18 cellular contexts compared by ENCODE assay signal in genomic region chr2:217261452-217261851, GRCh38.
DNase-seq lines count a peak whose midpoint lies in the region; ATAC-seq and TF ChIP-seq lines count a peak whose summit lies in the region.
"Had no signal": no experiment of that assay in that cellular context is flagged by ENCODE, and none has a peak within 500 bp of the region (broad histone marks: within the 10 kb centered on the region; RNA-seq: fewer than 3 reads in every experiment).

No MANE protein-coding gene starts in this region.

- DNase-seq in Daoy (ENCODE audit: low read depth): peak; percentile 7
- peak; percentile 67 for DNase-seq in NCI-H226
- DNase-seq in cardiac fibroblast (ENCODE audit: low read depth in 2 of 2): peak; percentile 54 to 61
- peak; percentile 84 for DNase-seq in non-pigmented ciliary epithelial cell (ENCODE audit: low read depth)
- DNase-seq in NCI-H2196 (lab: John Stamatoyannopoulos, UW; ENCODE audit: unreplicated experiment): no peak
- DNase-seq in GM10266 (ENCODE audit: extremely low spot score): no peak
- no peak for DNase-seq in stimulated activated CD8-positive, alpha-beta memory T cell treated with anti-CD3 and anti-CD28 coated beads, Interleukin-4, amount 100 ng/mL, for 48 hours
- DNase-seq: activated CD4-positive, alpha-beta T cell treated with anti-CD3 and anti-CD28 coated beads for 36 hours; activated effector memory CD4-positive, alpha-beta T cell treated with Interleukin-2 at 50 U/mL for 16 hours; amniotic stem cell; DMS79; gastrocnemius medialis; islet precursor cell; NCI-H1092; pancreas; spleen; stimulated activated naive CD4-positive, alpha-beta T cell had no signal

- no peak for ATAC-seq in SK-N-SH treated with all-trans-retinoic acid at 6 μM for 48 hours
- ATAC-seq: activated CD4-positive, alpha-beta T cell treated with anti-CD3 and anti-CD28 coated beads for 36 hours; gastrocnemius medialis; pancreas had no signal

- TF ChIP-seq CTCF in cardiac fibroblast (IDR thresholded peaks at IDR 0.05; ENCODE audit: low read depth, low read length): no peak
- no peak for TF ChIP-seq CTCF in GM10266 (IDR thresholded peaks at IDR 0.05; ENCODE audit: control insufficient read depth, insufficient read depth, low read depth, missing control alignments)

- no peak overlapping the region for H3K4me3 ChIP-seq in cardiac fibroblast (replicated peaks in 1 of 2; ENCODE audit: low read depth in 2 of 2, low read length in 2 of 2)
- H3K4me3 ChIP-seq: gastrocnemius medialis, pancreas, spleen had no signal

TF ChIP-seq in SK-N-SH treated with all-trans-retinoic acid at 6 μM for 48 hours, 23 proteins besides CTCF, POLR2A, EP300 and RAD21:
- TF ChIP-seq GLIS3 (CRISPR knock-in tag; IDR thresholded peaks at IDR 0.05): no peak
- no peak for TF ChIP-seq SNAI2 (CRISPR knock-in tag; IDR thresholded peaks at IDR 0.05)
- TF ChIP-seq ESRRG (CRISPR knock-in tag; IDR thresholded peaks at IDR 0.05): no peak
- no peak for TF ChIP-seq ZNF70 (CRISPR knock-in tag; IDR thresholded peaks at IDR 0.05)
- no peak for TF ChIP-seq POU6F1 (CRISPR knock-in tag; IDR thresholded peaks at IDR 0.05; ENCODE audit: borderline replicate concordance, low read depth)
- TF ChIP-seq TOX (CRISPR knock-in tag; IDR thresholded peaks at IDR 0.05; ENCODE audit: borderline replicate concordance): no peak
- TF ChIP-seq ZNF8 (CRISPR knock-in tag; IDR thresholded peaks at IDR 0.05): no peak
- no peak for TF ChIP-seq ZFP30 (CRISPR knock-in tag; IDR thresholded peaks at IDR 0.05)
- TF ChIP-seq CSDC2 (CRISPR knock-in tag; IDR thresholded peaks at IDR 0.05): no peak
- no peak for TF ChIP-seq RARB (CRISPR knock-in tag; IDR thresholded peaks at IDR 0.05)
- no peak for TF ChIP-seq ZFP3 (CRISPR knock-in tag; IDR thresholded peaks at IDR 0.05)
- no peak for TF ChIP-seq ARNTL (CRISPR knock-in tag; IDR thresholded peaks at IDR 0.05; ENCODE audit: borderline replicate concordance, low read depth)
- TF ChIP-seq TSHZ2 (CRISPR knock-in tag; IDR thresholded peaks at IDR 0.05): no peak
- no peak for TF ChIP-seq PPARA (CRISPR knock-in tag; IDR thresholded peaks at IDR 0.05; ENCODE audit: borderline replicate concordance)
- no peak for TF ChIP-seq BACH2 (CRISPR knock-in tag; IDR thresholded peaks at IDR 0.05; ENCODE audit: borderline replicate concordance)
- TF ChIP-seq CREB5 (CRISPR knock-in tag; IDR thresholded peaks at IDR 0.05; ENCODE audit: low read depth): no peak
- no peak for TF ChIP-seq PATZ1 (CRISPR knock-in tag; IDR thresholded peaks at IDR 0.05; ENCODE audit: borderline replicate concordance)
- no peak for TF ChIP-seq ZNF565 (CRISPR knock-in tag; conservative IDR thresholded peaks at IDR 0.05; ENCODE audit: low read depth)
- no peak for TF ChIP-seq TCF4 (CRISPR knock-in tag; IDR thresholded peaks at IDR 0.05; ENCODE audit: borderline replicate concordance)
- no peak for TF ChIP-seq CSRNP3 (CRISPR knock-in tag; IDR thresholded peaks at IDR 0.05)
TF ChIP-seq in SK-N-SH treated with all-trans-retinoic acid at 6 μM for 48 hours: peak in this region for 0.

Comparison
In these comparisons a context has a peak if more than half of its experiments do, and no peak if none do; other contexts are left out.
1. DNase-seq: peak in Daoy (single experiment), NCI-H226 (single experiment), cardiac fibroblast (2 of 2) and non-pigmented ciliary epithelial cell (single experiment); none in NCI-H2196 (single experiment), GM10266 (single experiment) and stimulated activated CD8-positive, alpha-beta memory T cell treated with anti-CD3 and anti-CD28 coated beads, Interleukin-4, amount 100 ng/mL, for 48 hours (single experiment).